20 cellular contexts compared by ENCODE assay signal in genomic region chrX:73987166-73987565, GRCh38.
"Had no signal": no experiment of that assay in that cellular context is flagged by ENCODE, and none has a peak within 500 bp of the region (broad histone marks: within the 10 kb centered on the region; RNA-seq: fewer than 3 reads in every experiment).

No MANE protein-coding gene starts in this region.

- ATAC-seq: heart left ventricle; natural killer cell treated with Interleukin-12 subunit alpha and Interleukin-12 subunit beta and Interleukin-15 and Interleukin-18, amount 100 ng/mL, for 72 hours; sciatic nerve; stimulated activated naive B cell treated with anti-CD40 and anti-IgM and Interleukin-4, amounts not matched to agents 10 μg/mL and 1 μg/mL and 100 μg/mL, for 72 hours had no signal

- H3K27me3 Mint-ChIP-seq: activated CD4-positive, alpha-beta memory T cell treated with anti-CD3 and anti-CD28 coated beads, Interleukin-2, amount 10 ng/mL, durations not matched to agents 7 days and 5 days; activated naive CD4-positive, alpha-beta T cell treated with anti-CD3 and anti-CD28 coated beads, Interleukin-2, amount 10 ng/mL, durations not matched to agents 7 days and 5 days; natural killer cell treated with Interleukin-12 subunit alpha and Interleukin-12 subunit beta and Interleukin-15 and Interleukin-18, amount 100 ng/mL, for 72 hours; progenitor cell of endocrine pancreas; stimulated activated naive B cell treated with anti-CD40 and anti-IgM and Interleukin-4, amounts not matched to agents 10 μg/mL and 1 μg/mL and 100 μg/mL, for 72 hours had no signal

- H3K4me3 Mint-ChIP-seq: activated CD4-positive, alpha-beta memory T cell treated with anti-CD3 and anti-CD28 coated beads, Interleukin-2, amount 10 ng/mL, durations not matched to agents 7 days and 5 days; activated naive CD4-positive, alpha-beta T cell treated with anti-CD3 and anti-CD28 coated beads, Interleukin-2, amount 10 ng/mL, durations not matched to agents 7 days and 5 days; natural killer cell treated with Interleukin-12 subunit alpha and Interleukin-12 subunit beta and Interleukin-15 and Interleukin-18, amount 100 ng/mL, for 72 hours; stimulated activated naive B cell treated with anti-CD40 and anti-IgM and Interleukin-4, amounts not matched to agents 10 μg/mL and 1 μg/mL and 100 μg/mL, for 72 hours had no signal

- H3K27me3 ChIP-seq: adrenal gland, heart left ventricle, spleen, tibial nerve, vagina had no signal

- H3K4me1 Mint-ChIP-seq: stimulated activated naive B cell treated with anti-CD40 and anti-IgM and Interleukin-4, amounts not matched to agents 10 μg/mL and 1 μg/mL and 100 μg/mL, for 72 hours had no signal

- H3K9me3 Mint-ChIP-seq: activated naive CD4-positive, alpha-beta T cell treated with anti-CD3 and anti-CD28 coated beads, Interleukin-2, amount 10 ng/mL, durations not matched to agents 7 days and 5 days; natural killer cell treated with Interleukin-12 subunit alpha and Interleukin-12 subunit beta and Interleukin-15 and Interleukin-18, amount 100 ng/mL, for 72 hours; stimulated activated naive B cell treated with anti-CD40 and anti-IgM and Interleukin-4, amounts not matched to agents 10 μg/mL and 1 μg/mL and 100 μg/mL, for 72 hours had no signal

- H3K9me3 ChIP-seq: adrenal gland, heart left ventricle, left ventricle myocardium inferior, spleen, tibial nerve, vagina had no signal

- DNase-seq: activated CD4-positive, alpha-beta memory T cell treated with anti-CD3 and anti-CD28 coated beads, Interleukin-2, amount 10 ng/mL, durations not matched to agents 7 days and 5 days; activated CD4-positive, alpha-beta T cell treated with anti-CD3 and anti-CD28 coated beads for 1 hour; activated naive CD4-positive, alpha-beta T cell treated with anti-CD3 and anti-CD28 coated beads, Interleukin-2, amount 10 ng/mL, durations not matched to agents 7 days and 5 days; adrenal gland; caudate nucleus; effector CD4-positive, alpha-beta T cell; heart left ventricle; islet precursor cell; left ventricle myocardium inferior; mesenchymal stem cell; nucleus accumbens; spleen; stimulated activated CD4-positive, alpha-beta T cell treated with anti-CD3 and anti-CD28 coated beads, Interleukin-2, amount 100 ng/mL, for 24 hours; stimulated activated naive B cell treated with anti-CD40 and anti-IgM and Interleukin-4, amounts not matched to agents 10 μg/mL and 1 μg/mL and 100 μg/mL, for 72 hours had no signal

- H3K4me3 ChIP-seq: adrenal gland, coronary artery, heart left ventricle, left ventricle myocardium inferior, spleen, tibial nerve, vagina had no signal

- H3K4me1 ChIP-seq: adrenal gland, heart left ventricle, left ventricle myocardium inferior, spleen, tibial nerve, vagina had no signal

- H3K27ac ChIP-seq: adrenal gland, coronary artery, heart left ventricle, left ventricle myocardium inferior, spleen, tibial nerve, vagina had no signal

- H3K36me3 Mint-ChIP-seq: natural killer cell treated with Interleukin-12 subunit alpha and Interleukin-12 subunit beta and Interleukin-15 and Interleukin-18, amount 100 ng/mL, for 72 hours had no signal

- H3K27ac Mint-ChIP-seq: activated CD4-positive, alpha-beta memory T cell treated with anti-CD3 and anti-CD28 coated beads, Interleukin-2, amount 10 ng/mL, durations not matched to agents 7 days and 5 days; activated naive CD4-positive, alpha-beta T cell treated with anti-CD3 and anti-CD28 coated beads, Interleukin-2, amount 10 ng/mL, durations not matched to agents 7 days and 5 days; natural killer cell treated with Interleukin-12 subunit alpha and Interleukin-12 subunit beta and Interleukin-15 and Interleukin-18, amount 100 ng/mL, for 72 hours; progenitor cell of endocrine pancreas; stimulated activated naive B cell treated with anti-CD40 and anti-IgM and Interleukin-4, amounts not matched to agents 10 μg/mL and 1 μg/mL and 100 μg/mL, for 72 hours had no signal

- H3K36me3 ChIP-seq: left ventricle myocardium inferior, tibial nerve had no signal
